20 cellular contexts compared by ENCODE assay signal in genomic region chr7:142372727-142373126, GRCh38.
A peak's percentile ranks its signal among the peaks of the same experiment; 100 is the strongest.
DNase-seq lines count a peak whose midpoint lies in the region; ATAC-seq and TF ChIP-seq lines count a peak whose summit lies in the region.
"Had no signal": no experiment of that assay in that cellular context is flagged by ENCODE, and none has a peak within 500 bp of the region (broad histone marks: within the 10 kb centered on the region; RNA-seq: fewer than 3 reads in every experiment).

No MANE protein-coding gene starts in this region.

- H3K4me3 ChIP-seq in ACC112 (ENCODE audit: low read depth, low read length) = no peak overlapping the region
- no peak overlapping the region for H3K4me3 ChIP-seq in Karpas-422 (ENCODE audit: low read length)
- H3K4me3 ChIP-seq in gastroesophageal sphincter = no peak overlapping the region
- peak overlapping the region in 1 of 4 donors; percentile 3 for H3K4me3 ChIP-seq in gastrocnemius medialis
- H3K4me3 ChIP-seq in A673 (ENCODE audit: low read depth, low read length, poor library complexity, severe bottlenecking) = no peak overlapping the region
- H3K4me3 ChIP-seq: BLaER1 treated with 17β-estradiol and CSF1 and Interleukin-3, amounts not matched to agents 10 nM and 100 nM had no signal

- in situ Hi-C loops in gastrocnemius medialis (cut with MboI; ENCODE audit: low sequenced_read_pairs in 4 of 4) = no loop called here

- H3K9me3 ChIP-seq in Karpas-422 (ENCODE audit: low read length) = no peaks in the 10 kb centered on the region
- H3K9me3 ChIP-seq in gastroesophageal sphincter = peaks cover 0 to 18% (median 0%) of the 10 kb centered on the region in 3 donors
- no peaks in the 10 kb centered on the region for H3K9me3 ChIP-seq in gastrocnemius medialis
- H3K9me3 ChIP-seq in A673 (ENCODE audit: low read depth, low read length, poor library complexity, severe bottlenecking) = no peaks in the 10 kb centered on the region
- H3K9me3 ChIP-seq: Caco-2 had no signal

- H3K9me2 ChIP-seq in Karpas-422 (replicated peaks; ENCODE audit: insufficient read depth, low read length) = no peaks in the 10 kb centered on the region

- ATAC-seq in gastroesophageal sphincter (peak; percentile 58), gastrocnemius medialis (peak; percentile 81 to 82)

- POLR2A ChIA-PET in A673 (lab: Charles Lee; ENCODE audit: low non-redundant PET) = no interaction called here

- DNase-seq in Karpas-422 (peak; percentile 16), gastrocnemius medialis (peak; percentile 76 to 79), A673 (ENCODE audit: low spot score) (no peak), GM19240 (ENCODE audit: insufficient read length, low spot score) (no peak), AG08395 (ENCODE audit: low spot score) (no peak), GM03348 (ENCODE audit: low spot score) (no peak)
- DNase-seq: ACHN; Caco-2; CD4-positive, alpha-beta memory T cell; DND-41; H7; MM.1S; NCI-H1048; NCI-H1417 treated with DMSO at 0.1 percent for 48 hours; NCI-H187 treated with DMSO at 0.1 percent for 48 hours; NCI-H2107 had no signal

- peak overlapping the region; percentile 60 for H2AFZ ChIP-seq in ACC112 (ENCODE audit: low read length, unreplicated experiment)
- no peak overlapping the region for H2AFZ ChIP-seq in Karpas-422 (ENCODE audit: low read length)

- no peak for TF ChIP-seq EP300 in gastroesophageal sphincter (IDR thresholded peaks at IDR 0.05)

- no peak for TF ChIP-seq POLR2A in gastroesophageal sphincter (IDR thresholded peaks at IDR 0.05)
- TF ChIP-seq POLR2A in gastrocnemius medialis (IDR thresholded peaks at IDR 0.05) = no peak

- no peak overlapping the region for H3K4me2 ChIP-seq in Karpas-422 (ENCODE audit: low read depth, low read length, poor library complexity, severe bottlenecking)
- H3K4me2 ChIP-seq: BLaER1 treated with 17β-estradiol and CSF1 and Interleukin-3, amounts not matched to agents 10 nM and 100 nM had no signal

- WGBS in gastroesophageal sphincter (ENCODE audit: low coverage in 1 of 2), 2 donors = 56% methylated on average over 3 of the region's 3 CpGs; no CpG with 5 or more reads in 1 of the 2 donors

- BruUV-seq in A673 (replicated peaks; lab: Mats Ljungman, UMichigan) = no TSS peak

- CTCF ChIA-PET in A673 (lab: Charles Lee) = no interaction called here

- H3K4me1 ChIP-seq in ACC112 (ENCODE audit: control insufficient read depth, insufficient read depth, low read length, unreplicated experiment) = peaks cover 42% of the 10 kb centered on the region
- no peaks in the 10 kb centered on the region for H3K4me1 ChIP-seq in Karpas-422 (ENCODE audit: low read length)
- no peaks in the 10 kb centered on the region for H3K4me1 ChIP-seq in gastroesophageal sphincter
- H3K4me1 ChIP-seq in gastrocnemius medialis = peaks cover 33 to 51% of the 10 kb centered on the region in 2 donors
- no peaks in the 10 kb centered on the region for H3K4me1 ChIP-seq in A673 (ENCODE audit: insufficient read depth, low read length, poor library complexity, severe bottlenecking)

- TF ChIP-seq CTCF in gastroesophageal sphincter (IDR thresholded peaks at IDR 0.05) = no peak
- TF ChIP-seq CTCF in gastrocnemius medialis (IDR thresholded peaks at IDR 0.05 in 4 of 5, conservative IDR thresholded peaks at IDR 0.05 in 1 of 5) = no peak
- TF ChIP-seq CTCF in A673 (conservative IDR thresholded peaks at IDR 0.05; ENCODE audit: low read depth, low read length) = no peak

- H3K27ac ChIP-seq in ACC112 (ENCODE audit: low read depth, low read length) (no peak overlapping the region), Karpas-422 (ENCODE audit: low read length) (no peak overlapping the region), gastroesophageal sphincter (no peak overlapping the region), gastrocnemius medialis (peak overlapping the region; percentile 78 to 95 (median 88)), A673 (ENCODE audit: low read depth, low read length, poor library complexity, severe bottlenecking) (no peak overlapping the region)
- H3K27ac ChIP-seq: BLaER1 treated with 17β-estradiol and CSF1 and Interleukin-3, amounts not matched to agents 10 nM and 100 nM; RWPE1 had no signal

- H3K36me3 ChIP-seq in ACC112 (ENCODE audit: insufficient read depth, low read length) = no peaks in the 10 kb centered on the region
- no peaks in the 10 kb centered on the region for H3K36me3 ChIP-seq in Karpas-422 (ENCODE audit: insufficient read depth, low read length)
- H3K36me3 ChIP-seq in gastroesophageal sphincter = no peaks in the 10 kb centered on the region
- no peaks in the 10 kb centered on the region for H3K36me3 ChIP-seq in gastrocnemius medialis
- H3K36me3 ChIP-seq in A673 (ENCODE audit: insufficient read depth, low read length, poor library complexity, severe bottlenecking) = no peaks in the 10 kb centered on the region
- H3K36me3 ChIP-seq: BLaER1 treated with 17β-estradiol and CSF1 and Interleukin-3, amounts not matched to agents 10 nM and 100 nM had no signal

- H3K27me3 ChIP-seq in ACC112 (ENCODE audit: insufficient read depth, low read length) (no peaks in the 10 kb centered on the region), Karpas-422 (ENCODE audit: low read length) (no peaks in the 10 kb centered on the region), gastroesophageal sphincter (no peaks in the 10 kb centered on the region), gastrocnemius medialis (no peaks in the 10 kb centered on the region), A673 (replicated peaks; ENCODE audit: insufficient read depth, low read depth, low read length, poor library complexity) (no peaks in the 10 kb centered on the region)
- H3K27me3 ChIP-seq: BLaER1 treated with 17β-estradiol and CSF1 and Interleukin-3, amounts not matched to agents 10 nM and 100 nM had no signal

- intact Hi-C loops in gastrocnemius medialis (cut with DNase I; ENCODE audit: low total_unique reads) = no loop called here
- intact Hi-C loops in A673 (cut with micrococcal nuclease; ENCODE audit: unreplicated experiment) = no loop called here

- H3K9ac ChIP-seq in Karpas-422 (ENCODE audit: low read length) = no peak overlapping the region
- H3K9ac ChIP-seq: BLaER1 treated with 17β-estradiol and CSF1 and Interleukin-3, amounts not matched to agents 10 nM and 100 nM had no signal

- H4K20me1 ChIP-seq in Karpas-422 (ENCODE audit: insufficient read depth, low read depth, low read length) = no peaks in the 10 kb centered on the region
- H4K20me1 ChIP-seq: BLaER1 treated with 17β-estradiol and CSF1 and Interleukin-3, amounts not matched to agents 10 nM and 100 nM had no signal

- H3K79me2 ChIP-seq in ACC112 (ENCODE audit: control insufficient read depth, insufficient read depth, low read length, unreplicated experiment) (no peaks in the 10 kb centered on the region), Karpas-422 (ENCODE audit: low read length) (no peaks in the 10 kb centered on the region)

Comparison
In these comparisons a context has a peak if more than half of its experiments do, and no peak if none do; other contexts are left out.
1. H3K27ac ChIP-seq: peak in gastrocnemius medialis (4 of 4); none in ACC112 (single experiment), Karpas-422 (single experiment), gastroesophageal sphincter (0 of 4) and A673 (single experiment).
2. DNase-seq: peak in Karpas-422 (single experiment) and gastrocnemius medialis (2 of 2); none in A673 (single experiment), GM19240 (single experiment), AG08395 (single experiment) and GM03348 (single experiment).